25 cellular contexts compared by ENCODE assay signal in the genomic region with DNA sequence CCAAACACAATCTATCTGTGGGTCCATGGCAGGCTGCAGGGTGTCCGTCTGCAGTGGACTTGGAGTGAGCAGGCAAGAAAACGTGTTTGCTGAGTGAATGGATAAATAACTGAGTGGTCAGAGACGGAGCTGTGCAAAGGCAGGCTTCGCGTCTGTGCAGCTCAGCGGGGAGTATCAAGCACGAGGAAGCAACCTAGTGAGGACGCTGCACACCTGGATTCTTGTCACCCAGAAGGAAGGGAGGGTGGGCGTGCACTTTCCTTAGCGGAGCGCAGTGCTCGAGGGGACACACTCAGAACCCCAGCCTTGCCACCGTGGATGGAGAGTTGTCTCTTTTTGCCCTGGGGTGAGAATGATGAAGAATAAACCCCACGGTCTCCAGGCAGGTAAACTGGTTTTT. TPM values are rescaled to one million over a fixed set of nuclear protein-coding genes. Genes with fewer than 3 reads are reported as not detected.
"Had no signal": no experiment of that assay in that cellular context is flagged by ENCODE, and none has a peak within 500 bp of the region (broad histone marks: within the 10 kb centered on the region; RNA-seq: fewer than 3 reads in every experiment).

No MANE protein-coding gene starts in this region.

- H3K27me3 ChIP-seq: body of pancreas, foreskin keratinocyte, heart left ventricle had no signal

- H3K27ac ChIP-seq: body of pancreas, esophagus muscularis mucosa, foreskin keratinocyte, gastrocnemius medialis, heart left ventricle had no signal

- ATAC-seq: activated naive CD4-positive, alpha-beta T cell treated with anti-CD3 and anti-CD28 coated beads, Interleukin-2, amount 50 U/mL, for 72 hours; body of pancreas; effector memory CD8-positive, alpha-beta T cell; foreskin keratinocyte; gastrocnemius medialis had no signal

- DNase-seq: activated CD4-positive, alpha-beta T cell treated with anti-CD3 and anti-CD28 coated beads for 1 hour; activated CD4-positive, alpha-beta T cell treated with anti-CD3 and anti-CD28 coated beads for 4 hours; activated CD4-positive, alpha-beta T cell treated with anti-CD3 and anti-CD28 coated beads, Interleukin-2, amount 50 U/mL, for 4 hours; activated naive CD8-positive, alpha-beta T cell treated with anti-CD3 and anti-CD28 coated beads, Interleukin-2, amount 10 ng/mL, durations not matched to agents 7 days and 5 days; activated T-cell treated with anti-CD3 and anti-CD28 coated beads for 4 hours; activated T-cell treated with anti-CD3 and anti-CD28 coated beads, Interleukin-2, amount 50 U/mL, for 24 hours; amniotic stem cell; cortex of kidney; dermis blood vessel endothelial cell; effector CD4-positive, alpha-beta T cell; foreskin keratinocyte; gastrocnemius medialis had no signal

- H3K4me3 ChIP-seq: body of pancreas, esophagus muscularis mucosa, gastrocnemius medialis, heart left ventricle had no signal

- H3K4me1 ChIP-seq: body of pancreas, foreskin keratinocyte, gastrocnemius medialis, heart left ventricle had no signal

- H3K36me3 ChIP-seq: esophagus muscularis mucosa, gastrocnemius medialis, heart left ventricle had no signal

- H3K9me3 ChIP-seq: body of pancreas, esophagus muscularis mucosa, gastrocnemius medialis, heart left ventricle had no signal

RNA-seq across cellular contexts. Expression of gene RCVRN, which starts 1.5 kb away (rescaled TPM):
- total RNA-seq: activated CD4-positive, alpha-beta memory T cell treated with anti-CD3 and anti-CD28 coated beads, Interleukin-2, amount 10 ng/mL, durations not matched to agents 7 days and 5 days; activated CD4-positive, alpha-beta T cell treated with anti-CD3 and anti-CD28 coated beads, Interleukin-2, amount 10 ng/mL, durations not matched to agents 7 days and 5 days; activated naive CD4-positive, alpha-beta T cell treated with anti-CD3 and anti-CD28 coated beads for 36 hours; activated naive CD4-positive, alpha-beta T cell treated with anti-CD3 and anti-CD28 coated beads, Interleukin-2, amount 50 U/mL, for 72 hours; activated naive CD8-positive, alpha-beta T cell treated with anti-CD3 and anti-CD28 coated beads, Interleukin-2, amount 10 ng/mL, durations not matched to agents 7 days and 5 days; activated T-cell treated with anti-CD3 and anti-CD28 coated beads, Interleukin-2, amount 50 U/mL, for 72 hours; body of pancreas; chondrocyte; dermis blood vessel endothelial cell; foreskin keratinocyte; gastrocnemius medialis; T-helper 1 cell treated with Interleukin-12 subunit alpha and Interleukin-12 subunit beta and Interleukin-4 antibody, amounts not matched to agents 30 ng/mL and 1 ng/mL, for 36 hours; WTC11 had no signal
- polyA plus RNA-seq: aorta, foreskin keratinocyte had no signal
